ENCODE assay signal across 17 cellular contexts in genomic region chr7:2379161-2379560, GRCh38. TPM values are rescaled to one million over a fixed set of nuclear protein-coding genes. Genes with fewer than 3 reads are reported as not detected.
DNase-seq lines count a peak whose midpoint lies in the region; ATAC-seq and TF ChIP-seq lines count a peak whose summit lies in the region.
"Had no signal": no experiment of that assay in that cellular context is flagged by ENCODE, and none has a peak within 500 bp of the region (broad histone marks: within the 10 kb centered on the region; RNA-seq: fewer than 3 reads in every experiment).

No MANE protein-coding gene starts in this region.

- H2AFZ ChIP-seq in neuronal stem cell (ENCODE audit: low read length) (no peak overlapping the region), Karpas-422 (ENCODE audit: low read length) (no peak overlapping the region)

- peak; percentile 54 for DNase-seq in activated CD4-positive, alpha-beta T cell treated with anti-CD3 and anti-CD28 coated beads, Interleukin-2, amount 10 ng/mL, durations not matched to agents 24 days and 14 days
- no peak for DNase-seq in activated CD4-positive, alpha-beta T cell treated with anti-CD3 and anti-CD28 coated beads, Interleukin-2, amount 50 U/mL, for 48 hours
- DNase-seq in RWPE1 (ENCODE audit: low spot score) (no peak), memory B cell (ENCODE audit: low spot score in 2 of 2) (no peak), neuronal stem cell (ENCODE audit: low spot score) (no peak), G401 (ENCODE audit: low spot score) (no peak), Karpas-422 (no peak)
- DNase-seq: Calu3; CD4-positive, alpha-beta memory T cell; DMS79 treated with DMSO at 0.1 percent for 48 hours had no signal

- H3K27ac Mint-ChIP-seq in activated CD4-positive, alpha-beta T cell treated with anti-CD3 and anti-CD28 coated beads, Interleukin-2, amount 10 ng/mL, durations not matched to agents 24 days and 14 days = no peak overlapping the region
- H3K27ac Mint-ChIP-seq in memory B cell = peak overlapping the region; percentile 25

- H3K27me3 ChIP-seq in neuronal stem cell (ENCODE audit: control insufficient read depth in 3 of 3, insufficient read depth in 3 of 3, low read depth in 1 of 3, low read length in 3 of 3) (no peaks in the 10 kb centered on the region), Karpas-422 (ENCODE audit: low read length) (no peaks in the 10 kb centered on the region)
- H3K27me3 ChIP-seq: BLaER1 had no signal

- H3K9me2 ChIP-seq in Karpas-422 (replicated peaks; ENCODE audit: insufficient read depth, low read length) = no peaks in the 10 kb centered on the region

- H3K9me3 ChIP-seq in neuronal stem cell (replicated peaks in 1 of 2; ENCODE audit: control insufficient read depth in 2 of 2, insufficient read depth in 1 of 2, low read depth in 1 of 2, low read length in 2 of 2) = no peaks in the 10 kb centered on the region
- H3K9me3 ChIP-seq in Karpas-422 (ENCODE audit: low read length) = no peaks in the 10 kb centered on the region
- H3K9me3 ChIP-seq: A549, BLaER1, HAP-1 had no signal

- no peak overlapping the region for H4K91ac ChIP-seq in neuronal stem cell (ENCODE audit: low read depth, low read length, poor library complexity)

- peaks cover 4% of the 10 kb centered on the region for H3K4me1 Mint-ChIP-seq in activated CD4-positive, alpha-beta T cell treated with anti-CD3 and anti-CD28 coated beads, Interleukin-2, amount 10 ng/mL, durations not matched to agents 24 days and 14 days
- peaks cover 6% of the 10 kb centered on the region for H3K4me1 Mint-ChIP-seq in memory B cell
- H3K4me1 Mint-ChIP-seq: CD14-positive monocyte had no signal

- WGBS in neuronal stem cell (ENCODE audit: extremely low coverage in 2 of 2, insufficient read length in 2 of 2, insufficient replicate concordance in 1 of 2), 2 donors = no CpG with 5 or more reads among the region's 20 CpGs

- H3K4me1 ChIP-seq in neuronal stem cell (ENCODE audit: control insufficient read depth in 2 of 2, insufficient read depth in 1 of 2, low read depth in 1 of 2, low read length in 2 of 2) (no peaks in the 10 kb centered on the region), Karpas-422 (ENCODE audit: low read length) (no peaks in the 10 kb centered on the region)
- H3K4me1 ChIP-seq: A549, HAP-1 had no signal

- no peak overlapping the region for H2BK5ac ChIP-seq in neuronal stem cell (ENCODE audit: low read length)

- ATAC-seq in memory B cell (ENCODE audit: low read depth) = no peak
- no peak for ATAC-seq in GM19035 (IDR thresholded peaks at IDR 0.05; ENCODE audit: unreplicated experiment)
- ATAC-seq: A549, GM12878 had no signal

- TF ChIP-seq CTCF in RWPE1 (conservative IDR thresholded peaks at IDR 0.05; ENCODE audit: low read depth) = no peak

- H3K18ac ChIP-seq in neuronal stem cell (ENCODE audit: low read length) = no peak overlapping the region

- H3K9me3 Mint-ChIP-seq in activated CD4-positive, alpha-beta T cell treated with anti-CD3 and anti-CD28 coated beads, Interleukin-2, amount 10 ng/mL, durations not matched to agents 24 days and 14 days = no peaks in the 10 kb centered on the region
- H3K9me3 Mint-ChIP-seq in memory B cell = no peaks in the 10 kb centered on the region

- intact Hi-C loops in activated CD4-positive, alpha-beta T cell treated with anti-CD3 and anti-CD28 coated beads, Interleukin-2, amount 10 ng/mL, durations not matched to agents 24 days and 14 days (cut with micrococcal nuclease) = no loop called here

- peaks cover 9% of the 10 kb centered on the region for H3K79me1 ChIP-seq in neuronal stem cell (ENCODE audit: low read depth, low read length)

- H3K36me3 ChIP-seq in neuronal stem cell (replicated peaks in 1 of 2; ENCODE audit: control insufficient read depth in 2 of 2, insufficient read depth in 2 of 2, low read length in 2 of 2) = peaks cover 56 to 83% of the 10 kb centered on the region in 2 donors
- peaks cover 27% of the 10 kb centered on the region for H3K36me3 ChIP-seq in Karpas-422 (ENCODE audit: insufficient read depth, low read length)

- no peak overlapping the region for H2BK15ac ChIP-seq in neuronal stem cell (ENCODE audit: low read length)

- CTCF ChIA-PET in RWPE1 (lab: Yijun Ruan, JAX) = no interaction called here

- no peaks in the 10 kb centered on the region for H3K27me3 Mint-ChIP-seq in activated CD4-positive, alpha-beta T cell treated with anti-CD3 and anti-CD28 coated beads, Interleukin-2, amount 10 ng/mL, durations not matched to agents 24 days and 14 days
- no peaks in the 10 kb centered on the region for H3K27me3 Mint-ChIP-seq in memory B cell
- H3K27me3 Mint-ChIP-seq: CD4-positive, alpha-beta memory T cell had no signal

- peaks cover 68% of the 10 kb centered on the region for H3K36me3 Mint-ChIP-seq in activated CD4-positive, alpha-beta T cell treated with anti-CD3 and anti-CD28 coated beads, Interleukin-2, amount 10 ng/mL, durations not matched to agents 24 days and 14 days (ENCODE audit: low read depth)
- H3K36me3 Mint-ChIP-seq in memory B cell = peaks cover 40% of the 10 kb centered on the region

- H3K79me2 ChIP-seq in Karpas-422 (ENCODE audit: low read length) = peaks cover 30% of the 10 kb centered on the region

- no peak overlapping the region for H4K8ac ChIP-seq in neuronal stem cell (ENCODE audit: low read depth, low read length)

- H3K14ac ChIP-seq in neuronal stem cell (ENCODE audit: low read length) = no peak overlapping the region

- in situ Hi-C loops in G401 (cut with HindIII; ENCODE audit: low sequenced_read_pairs) = no loop called here

- POLR2A ChIA-PET in RWPE1 (lab: Yijun Ruan, JAX; ENCODE audit: low non-redundant PET) = no interaction called here

- H3K9ac ChIP-seq in neuronal stem cell (ENCODE audit: low read depth, low read length, poor library complexity) (no peak overlapping the region), Karpas-422 (ENCODE audit: low read length) (no peak overlapping the region)
- H3K9ac ChIP-seq: BLaER1 had no signal

- H4K20me1 ChIP-seq in Karpas-422 (ENCODE audit: insufficient read depth, low read depth, low read length) = peaks cover 45% of the 10 kb centered on the region

- H3K27ac ChIP-seq in RWPE1 (peak overlapping the region; percentile 49; the same call in 1 of the 2 replicates), neuronal stem cell (replicated peaks; ENCODE audit: low read length) (no peak overlapping the region), Karpas-422 (ENCODE audit: low read length) (no peak overlapping the region)
- H3K27ac ChIP-seq: 22Rv1, A549, BLaER1 had no signal

- H3K4me3 ChIP-seq in neuronal stem cell (ENCODE audit: low read length in 2 of 2) (no peak overlapping the region), Karpas-422 (ENCODE audit: low read length) (no peak overlapping the region)
- H3K4me3 ChIP-seq: A549, BLaER1, GM12878, HAP-1 had no signal

- no peak overlapping the region for H2AK5ac ChIP-seq in neuronal stem cell (ENCODE audit: low read depth, low read length)

- H3K23ac ChIP-seq in neuronal stem cell (ENCODE audit: low read depth, low read length, poor library complexity) = peak overlapping the region; percentile 1

- H3K4me2 ChIP-seq in neuronal stem cell (ENCODE audit: insufficient read depth, low read length, poor library complexity, severe bottlenecking) (no peak overlapping the region), Karpas-422 (ENCODE audit: low read depth, low read length, poor library complexity, severe bottlenecking) (no peak overlapping the region)
- H3K4me2 ChIP-seq: A549, BLaER1 had no signal

- no peak overlapping the region for H2BK120ac ChIP-seq in neuronal stem cell (ENCODE audit: low read depth, low read length)

- H3K4ac ChIP-seq in neuronal stem cell (ENCODE audit: low read length) = no peak overlapping the region

- H2BK12ac ChIP-seq in neuronal stem cell (ENCODE audit: low read length) = no peak overlapping the region

- H3K4me3 Mint-ChIP-seq in activated CD4-positive, alpha-beta T cell treated with anti-CD3 and anti-CD28 coated beads, Interleukin-2, amount 10 ng/mL, durations not matched to agents 24 days and 14 days = no peak overlapping the region
- no peak overlapping the region for H3K4me3 Mint-ChIP-seq in memory B cell
- H3K4me3 Mint-ChIP-seq: CD14-positive monocyte; CD4-positive, alpha-beta memory T cell had no signal

RNA-seq across cellular contexts. Expression of gene CHST12, which starts 24.2 kb away (rescaled TPM):
- 5.8 and 6.4 TPM in 2 replicates for total RNA-seq in activated CD4-positive, alpha-beta T cell treated with anti-CD3 and anti-CD28 coated beads, Interleukin-2, amount 10 ng/mL, durations not matched to agents 24 days and 14 days
- polyA plus RNA-seq in neuronal stem cell (2013, experiment 1 of 2) = 12.5 TPM
- 12.7 TPM for polyA plus RNA-seq in neuronal stem cell (2013, experiment 2 of 2)
- total RNA-seq in G401 (2014; rRNA removed; shearing (Covaris generic)) = 13.5 and 20.7 TPM in 2 replicates
- total RNA-seq in Karpas-422 (2014; rRNA removed; shearing (Covaris generic); ENCODE audit: low replicate concordance) = 0.82 and 5.0 TPM in 2 replicates

RNA-seq across cellular contexts. Expression of gene EIF3B, which starts 24.5 kb away (rescaled TPM):
- total RNA-seq in activated CD4-positive, alpha-beta T cell treated with anti-CD3 and anti-CD28 coated beads, Interleukin-2, amount 10 ng/mL, durations not matched to agents 24 days and 14 days = 284 TPM in 2 replicates
- 81.1 TPM for polyA plus RNA-seq in neuronal stem cell (2013, experiment 1 of 2)
- 83.2 TPM for polyA plus RNA-seq in neuronal stem cell (2013, experiment 2 of 2)
- total RNA-seq in G401 (2014; rRNA removed; shearing (Covaris generic)) = 217 and 294 TPM in 2 replicates
- total RNA-seq in Karpas-422 (2014; rRNA removed; shearing (Covaris generic); ENCODE audit: low replicate concordance) = 87.0 and 152 TPM in 2 replicates
